In genomic region chrX:109393859-109394258, GRCh38 we compare ENCODE assay signal across 11 cellular contexts.
DNase-seq lines count a peak whose midpoint lies in the region; ATAC-seq, FAIRE-seq and TF ChIP-seq lines count a peak whose summit lies in the region.
"Had no signal": no experiment of that assay in that cellular context is flagged by ENCODE, and none has a peak within 500 bp of the region (broad histone marks: within the 10 kb centered on the region; RNA-seq: fewer than 3 reads in every experiment).

No MANE protein-coding gene starts in this region.

- no CpG with 5 or more reads among the region's 1 CpG for WGBS in HepG2 (ENCODE audit: low lambda C conversion rate)

- no peak for TF ChIP-seq RAD21 in HepG2 (CRISPR knock-in tag; IDR thresholded peaks at IDR 0.05)

- H3K36me3 ChIP-seq in OCI-LY7 (ENCODE audit: insufficient read depth, low read length) (no peaks in the 10 kb centered on the region), HepG2 (replicated peaks in 1 of 2; ENCODE audit: control insufficient read depth in 1 of 2, insufficient read depth in 2 of 2, low read length in 2 of 2) (no peaks in the 10 kb centered on the region)

- H3K4me1 ChIP-seq in OCI-LY7 (ENCODE audit: insufficient read depth, low read length, poor library complexity, severe bottlenecking) (no peaks in the 10 kb centered on the region), HepG2 (ENCODE audit: insufficient read depth, low read length) (no peaks in the 10 kb centered on the region)

- H3K9me2 ChIP-seq in OCI-LY7 (ENCODE audit: insufficient read depth, low read length), result no peaks in the 10 kb centered on the region
- H3K9me2 ChIP-seq: SK-N-SH had no signal

- H3K9me3 ChIP-seq in OCI-LY7 (ENCODE audit: low read length) (no peaks in the 10 kb centered on the region), HepG2 (ENCODE audit: low read length) (no peaks in the 10 kb centered on the region)
- H3K9me3 ChIP-seq: SK-N-SH had no signal

- in situ Hi-C loops in HepG2 (cut with HindIII; ENCODE audit: extremely low pct_ligation_motif_present, low pct_unique_long_range_greater_than_20kb), result no loop called here

- no TSS peak for BruUV-seq in OCI-LY7 (replicated peaks; lab: Mats Ljungman, UMichigan)
- no TSS peak for BruUV-seq in HepG2 (replicated peaks; lab: Mats Ljungman, UMichigan)

- H3K27ac ChIP-seq in OCI-LY7 (ENCODE audit: low read depth, low read length, poor library complexity, severe bottlenecking) (no peak overlapping the region), HepG2 (ENCODE audit: extremely low read length, insufficient read depth, low read length) (no peak overlapping the region)

- no peak overlapping the region for H3K4me3 ChIP-seq in OCI-LY7 (ENCODE audit: low read depth, low read length, poor library complexity, severe bottlenecking)
- H3K4me3 ChIP-seq in HepG2 (replicated peaks in 1 of 3; ENCODE audit: insufficient read depth in 1 of 3, low read depth in 2 of 3, low read length in 3 of 3), result no peak overlapping the region

- intact Hi-C loops in OCI-LY7 (cut with micrococcal nuclease; ENCODE audit: unreplicated experiment), result no loop called here
- intact Hi-C loops in HepG2 (cut with micrococcal nuclease; ENCODE audit: unreplicated experiment), result no loop called here

- POLR2A ChIA-PET in OCI-LY7 (lab: Charles Lee) (no interaction called here), HepG2 (lab: Yijun Ruan, JAX) (no interaction called here)

- H3K27me3 ChIP-seq in HepG2 (ENCODE audit: control insufficient read depth in 1 of 2, insufficient read depth in 2 of 2, low read length in 2 of 2), result no peaks in the 10 kb centered on the region

- H3K9ac ChIP-seq in HepG2 (ENCODE audit: insufficient read depth, low read depth, low read length), result no peak overlapping the region
- H3K9ac ChIP-seq: SK-N-SH had no signal

- no peaks in the 10 kb centered on the region for H3K79me2 ChIP-seq in OCI-LY7 (ENCODE audit: insufficient read depth, low read depth, low read length)
- H3K79me2 ChIP-seq in HepG2 (ENCODE audit: insufficient read depth, low read length), result no peaks in the 10 kb centered on the region

- H4K20me1 ChIP-seq in OCI-LY7 (ENCODE audit: insufficient read depth, low read length) (no peaks in the 10 kb centered on the region), HepG2 (ENCODE audit: insufficient read depth, low read length) (no peaks in the 10 kb centered on the region)

- peak; percentile 34; the same call in 1 of the 2 replicates for TF ChIP-seq CTCF in OCI-LY7 (conservative IDR thresholded peaks at IDR 0.05; ENCODE audit: low read length)
- TF ChIP-seq CTCF in HepG2 (CRISPR knock-in tag; IDR thresholded peaks at IDR 0.05), result peak; percentile 26; the same call in 1 of the 2 replicates

- no peak overlapping the region for H3K4me2 ChIP-seq in OCI-LY7 (ENCODE audit: low read length)
- H3K4me2 ChIP-seq in HepG2 (ENCODE audit: low read depth, low read length), result no peak overlapping the region
- H3K4me2 ChIP-seq: SK-N-SH had no signal

- CTCF ChIA-PET in OCI-LY7 (lab: Charles Lee; ENCODE audit: unreplicated experiment), result no interaction called here
- CTCF ChIA-PET in HepG2 (lab: Yijun Ruan, JAX; ENCODE audit: low intra/inter-chr PET ratio, low total read pairs), result no interaction called here

- no peak for FAIRE-seq in HepG2 (lab: Jason Lieb, UNC)
- FAIRE-seq: A204.1 had no signal

- ATAC-seq in HG02642 (IDR thresholded peaks at IDR 0.05; ENCODE audit: poor library complexity, unreplicated experiment), result peak; percentile 57
- no peak for ATAC-seq in HepG2
- ATAC-seq in GM21528 (IDR thresholded peaks at IDR 0.05; ENCODE audit: low FRiP score, unreplicated experiment), result no peak

- H2AFZ ChIP-seq in OCI-LY7 (ENCODE audit: low read length), result no peak overlapping the region
- H2AFZ ChIP-seq in HepG2 (ENCODE audit: low read length), result no peak overlapping the region

- DNase-seq in DMS79 (lab: John Stamatoyannopoulos, UW) (peak; percentile 42), DMS79 treated with DMSO at 0.1 percent for 48 hours (lab: John Stamatoyannopoulos, UW) (no peak), OCI-LY7 (ENCODE audit: low spot score) (peak; percentile 4), HepG2 (ENCODE audit: low spot score) (no peak), foreskin melanocyte (no peak)
- no peak for DNase-seq in activated CD4-positive, CD25-positive, alpha-beta regulatory T cell (lab: John Stamatoyannopoulos, UW)
- DNase-seq: NCI-H1436, SK-N-SH had no signal

- TF ChIP-seq EP300 in HepG2 (IDR thresholded peaks at IDR 0.05; ENCODE audit: low read depth in 2 of 2, low read length in 2 of 2), result no peak
- no peak for TF ChIP-seq EP300 in HepG2 (CRISPR knock-in tag; IDR thresholded peaks at IDR 0.05; ENCODE audit: borderline replicate concordance)

- no peak for TF ChIP-seq POLR2A in HepG2 (IDR thresholded peaks at IDR 0.05; ENCODE audit: insufficient read depth in 1 of 2, low read depth in 2 of 2, low read length in 2 of 2)

TF ChIP-seq in HepG2, 621 proteins besides CTCF, POLR2A, EP300 and RAD21 (continues in another document):
- no peak for TF ChIP-seq REST (IDR thresholded peaks at IDR 0.05; ENCODE audit: borderline replicate concordance in 1 of 2, low read depth in 1 of 2, low read length in 2 of 2)
- TF ChIP-seq ZNF800 (CRISPR knock-in tag; IDR thresholded peaks at IDR 0.05), result no peak
- TF ChIP-seq ZFP36L1 (CRISPR knock-in tag; IDR thresholded peaks at IDR 0.05), result no peak
- no peak for TF ChIP-seq ZNF878 (CRISPR knock-in tag; IDR thresholded peaks at IDR 0.05)
- no peak for TF ChIP-seq SMAD1 (CRISPR knock-in tag; IDR thresholded peaks at IDR 0.05; ENCODE audit: borderline replicate concordance, low read depth)
- no peak for TF ChIP-seq ZIK1 (CRISPR knock-in tag; IDR thresholded peaks at IDR 0.05; ENCODE audit: borderline replicate concordance, low read depth)
- no peak for TF ChIP-seq ZBTB42 (CRISPR knock-in tag; IDR thresholded peaks at IDR 0.05)
- no peak for TF ChIP-seq ZNF841 (CRISPR knock-in tag; IDR thresholded peaks at IDR 0.05; ENCODE audit: borderline replicate concordance)

Comparison
In these comparisons a context has a peak if more than half of its experiments do, and no peak if none do; other contexts are left out.
1. DNase-seq: peak in DMS79 (single experiment) and OCI-LY7 (single experiment); none in DMS79 treated with DMSO at 0.1 percent for 48 hours (single experiment), HepG2 (single experiment), foreskin melanocyte (single experiment) and activated CD4-positive, CD25-positive, alpha-beta regulatory T cell (0 of 4).